ENCODE assay signal across 12 cellular contexts in the genomic region with DNA sequence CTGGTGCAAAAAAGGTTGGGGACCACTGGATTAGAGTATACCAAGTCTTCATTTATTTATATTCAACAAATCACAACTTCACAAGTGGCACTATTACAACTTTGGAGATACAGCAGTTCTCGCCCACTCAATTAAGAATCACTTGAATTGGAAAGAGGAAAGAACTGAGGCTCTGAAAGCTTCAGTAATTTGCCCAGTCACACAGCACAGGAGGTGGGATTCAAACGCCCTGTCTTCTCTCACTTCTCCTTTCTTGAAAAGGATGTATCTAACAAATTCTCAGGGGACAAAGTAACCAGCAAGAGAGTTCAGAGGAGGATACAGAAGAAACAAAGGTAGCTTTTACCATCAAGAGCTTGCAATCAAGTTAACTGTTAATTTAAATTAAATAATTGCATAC. TPM values are rescaled to one million over a fixed set of nuclear protein-coding genes. Genes with fewer than 3 reads are reported as not detected.
DNase-seq lines count a peak whose midpoint lies in the region; ATAC-seq and TF ChIP-seq lines count a peak whose summit lies in the region.
"Had no signal": no experiment of that assay in that cellular context is flagged by ENCODE, and none has a peak within 500 bp of the region (broad histone marks: within the 10 kb centered on the region; RNA-seq: fewer than 3 reads in every experiment).

No MANE protein-coding gene starts in this region.

- H3K27ac Mint-ChIP-seq in WTC11 = peak overlapping the region; percentile 54; the same call in 1 of the 2 replicates
- H3K27ac Mint-ChIP-seq: activated T-cell treated with anti-CD3 and anti-CD28 coated beads, Interleukin-2, amount 50 U/mL, for 72 hours had no signal

- POLR2A ChIA-PET in WTC11 (lab: Charles Lee) = interaction anchor here (0.6 kb wide), 1 partner anchor 169 kb away, joined by 3 read pairs; no protein-coding TSS in a partner anchor

- H3K36me3 Mint-ChIP-seq in WTC11 = peaks cover 9% of the 10 kb centered on the region

- no peaks in the 10 kb centered on the region; the same call in 1 of the 2 replicates for H3K9me3 Mint-ChIP-seq in WTC11
- H3K9me3 Mint-ChIP-seq: activated T-cell treated with anti-CD3 and anti-CD28 coated beads, Interleukin-2, amount 50 U/mL, for 72 hours; naive thymus-derived CD8-positive, alpha-beta T cell had no signal

- peak; percentile 71 for ATAC-seq in GM18498 (IDR thresholded peaks at IDR 0.05; ENCODE audit: unreplicated experiment)
- peak; percentile 67 for ATAC-seq in GM21423 (IDR thresholded peaks at IDR 0.05; ENCODE audit: unreplicated experiment)
- peak; percentile 58 for ATAC-seq in HG03159 (IDR thresholded peaks at IDR 0.05; ENCODE audit: unreplicated experiment)
- ATAC-seq in WTC11 = no peak
- ATAC-seq: activated T-cell treated with anti-CD3 and anti-CD28 coated beads, Interleukin-2, amount 50 U/mL, for 72 hours had no signal

- no peaks in the 10 kb centered on the region for H3K27me3 Mint-ChIP-seq in WTC11 (ENCODE audit: low read depth)
- H3K27me3 Mint-ChIP-seq: naive thymus-derived CD8-positive, alpha-beta T cell had no signal

- CTCF ChIA-PET in WTC11 (lab: Charles Lee) = no interaction called here

- H3K4me3 Mint-ChIP-seq in WTC11 = no peak overlapping the region
- H3K4me3 Mint-ChIP-seq: activated T-cell treated with anti-CD3 and anti-CD28 coated beads, Interleukin-2, amount 50 U/mL, for 72 hours had no signal

- H3K4me1 Mint-ChIP-seq in WTC11 = peaks cover 28% of the 10 kb centered on the region

- TF ChIP-seq CTCF in WTC11 (IDR thresholded peaks at IDR 0.05) = no peak

- DNase-seq in WTC11 (ENCODE audit: low spot score) (no peak), OCI-M2 (lab: John Stamatoyannopoulos, UW; ENCODE audit: unreplicated experiment) (no peak), AG08395 (ENCODE audit: low spot score) (no peak), NCI-H446 (lab: John Stamatoyannopoulos, UW) (no peak), NCI-H446 treated with DMSO at 0.1 percent for 48 hours (lab: John Stamatoyannopoulos, UW) (no peak)
- DNase-seq: activated T-cell treated with anti-CD3 and anti-CD28 coated beads, Interleukin-2, amount 50 U/mL, for 72 hours; colonic mucosa; hypothalamus; naive thymus-derived CD8-positive, alpha-beta T cell had no signal

TF ChIP-seq in WTC11, 78 proteins besides CTCF, POLR2A, EP300 and RAD21 (continues in another document):
- TF ChIP-seq ZNF317 (CRISPR knock-in tag; IDR thresholded peaks at IDR 0.05; ENCODE audit: borderline replicate concordance, low read depth) (no peak), ZNF671 (CRISPR knock-in tag; IDR thresholded peaks at IDR 0.05) (no peak), ZNF396 (CRISPR knock-in tag; IDR thresholded peaks at IDR 0.05; ENCODE audit: borderline replicate concordance) (no peak), ZNF232 (CRISPR knock-in tag; IDR thresholded peaks at IDR 0.05) (no peak), NR3C1 (CRISPR knock-in tag; conservative IDR thresholded peaks at IDR 0.05; ENCODE audit: low read depth) (no peak)
- TF ChIP-seq, protein P1, sequence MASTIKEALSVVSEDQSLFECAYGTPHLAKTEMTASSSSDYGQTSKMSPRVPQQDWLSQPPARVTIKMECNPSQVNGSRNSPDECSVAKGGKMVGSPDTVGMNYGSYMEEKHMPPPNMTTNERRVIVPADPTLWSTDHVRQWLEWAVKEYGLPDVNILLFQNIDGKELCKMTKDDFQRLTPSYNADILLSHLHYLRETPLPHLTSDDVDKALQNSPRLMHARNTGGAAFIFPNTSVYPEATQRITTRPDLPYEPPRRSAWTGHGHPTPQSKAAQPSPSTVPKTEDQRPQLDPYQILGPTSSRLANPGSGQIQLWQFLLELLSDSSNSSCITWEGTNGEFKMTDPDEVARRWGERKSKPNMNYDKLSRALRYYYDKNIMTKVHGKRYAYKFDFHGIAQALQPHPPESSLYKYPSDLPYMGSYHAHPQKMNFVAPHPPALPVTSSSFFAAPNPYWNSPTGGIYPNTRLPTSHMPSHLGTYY (CRISPR knock-in tag; IDR thresholded peaks at IDR 0.05) = no peak
- TF ChIP-seq, protein P2, sequence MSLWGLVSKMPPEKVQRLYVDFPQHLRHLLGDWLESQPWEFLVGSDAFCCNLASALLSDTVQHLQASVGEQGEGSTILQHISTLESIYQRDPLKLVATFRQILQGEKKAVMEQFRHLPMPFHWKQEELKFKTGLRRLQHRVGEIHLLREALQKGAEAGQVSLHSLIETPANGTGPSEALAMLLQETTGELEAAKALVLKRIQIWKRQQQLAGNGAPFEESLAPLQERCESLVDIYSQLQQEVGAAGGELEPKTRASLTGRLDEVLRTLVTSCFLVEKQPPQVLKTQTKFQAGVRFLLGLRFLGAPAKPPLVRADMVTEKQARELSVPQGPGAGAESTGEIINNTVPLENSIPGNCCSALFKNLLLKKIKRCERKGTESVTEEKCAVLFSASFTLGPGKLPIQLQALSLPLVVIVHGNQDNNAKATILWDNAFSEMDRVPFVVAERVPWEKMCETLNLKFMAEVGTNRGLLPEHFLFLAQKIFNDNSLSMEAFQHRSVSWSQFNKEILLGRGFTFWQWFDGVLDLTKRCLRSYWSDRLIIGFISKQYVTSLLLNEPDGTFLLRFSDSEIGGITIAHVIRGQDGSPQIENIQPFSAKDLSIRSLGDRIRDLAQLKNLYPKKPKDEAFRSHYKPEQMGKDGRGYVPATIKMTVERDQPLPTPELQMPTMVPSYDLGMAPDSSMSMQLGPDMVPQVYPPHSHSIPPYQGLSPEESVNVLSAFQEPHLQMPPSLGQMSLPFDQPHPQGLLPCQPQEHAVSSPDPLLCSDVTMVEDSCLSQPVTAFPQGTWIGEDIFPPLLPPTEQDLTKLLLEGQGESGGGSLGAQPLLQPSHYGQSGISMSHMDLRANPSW (CRISPR knock-in tag; conservative IDR thresholded peaks at IDR 0.05; ENCODE audit: low read depth) = no peak
- TF ChIP-seq, protein P3, sequence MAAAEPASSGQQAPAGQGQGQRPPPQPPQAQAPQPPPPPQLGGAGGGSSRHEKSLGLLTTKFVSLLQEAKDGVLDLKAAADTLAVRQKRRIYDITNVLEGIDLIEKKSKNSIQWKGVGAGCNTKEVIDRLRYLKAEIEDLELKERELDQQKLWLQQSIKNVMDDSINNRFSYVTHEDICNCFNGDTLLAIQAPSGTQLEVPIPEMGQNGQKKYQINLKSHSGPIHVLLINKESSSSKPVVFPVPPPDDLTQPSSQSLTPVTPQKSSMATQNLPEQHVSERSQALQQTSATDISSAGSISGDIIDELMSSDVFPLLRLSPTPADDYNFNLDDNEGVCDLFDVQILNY (CRISPR knock-in tag; IDR thresholded peaks at IDR 0.05) = no peak
- TF ChIP-seq, protein P4, sequence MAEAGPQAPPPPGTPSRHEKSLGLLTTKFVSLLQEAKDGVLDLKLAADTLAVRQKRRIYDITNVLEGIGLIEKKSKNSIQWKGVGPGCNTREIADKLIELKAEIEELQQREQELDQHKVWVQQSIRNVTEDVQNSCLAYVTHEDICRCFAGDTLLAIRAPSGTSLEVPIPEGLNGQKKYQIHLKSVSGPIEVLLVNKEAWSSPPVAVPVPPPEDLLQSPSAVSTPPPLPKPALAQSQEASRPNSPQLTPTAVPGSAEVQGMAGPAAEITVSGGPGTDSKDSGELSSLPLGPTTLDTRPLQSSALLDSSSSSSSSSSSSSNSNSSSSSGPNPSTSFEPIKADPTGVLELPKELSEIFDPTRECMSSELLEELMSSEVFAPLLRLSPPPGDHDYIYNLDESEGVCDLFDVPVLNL (CRISPR knock-in tag; IDR thresholded peaks at IDR 0.05; ENCODE audit: borderline replicate concordance, low read depth) = no peak
- TF ChIP-seq, protein P5, sequence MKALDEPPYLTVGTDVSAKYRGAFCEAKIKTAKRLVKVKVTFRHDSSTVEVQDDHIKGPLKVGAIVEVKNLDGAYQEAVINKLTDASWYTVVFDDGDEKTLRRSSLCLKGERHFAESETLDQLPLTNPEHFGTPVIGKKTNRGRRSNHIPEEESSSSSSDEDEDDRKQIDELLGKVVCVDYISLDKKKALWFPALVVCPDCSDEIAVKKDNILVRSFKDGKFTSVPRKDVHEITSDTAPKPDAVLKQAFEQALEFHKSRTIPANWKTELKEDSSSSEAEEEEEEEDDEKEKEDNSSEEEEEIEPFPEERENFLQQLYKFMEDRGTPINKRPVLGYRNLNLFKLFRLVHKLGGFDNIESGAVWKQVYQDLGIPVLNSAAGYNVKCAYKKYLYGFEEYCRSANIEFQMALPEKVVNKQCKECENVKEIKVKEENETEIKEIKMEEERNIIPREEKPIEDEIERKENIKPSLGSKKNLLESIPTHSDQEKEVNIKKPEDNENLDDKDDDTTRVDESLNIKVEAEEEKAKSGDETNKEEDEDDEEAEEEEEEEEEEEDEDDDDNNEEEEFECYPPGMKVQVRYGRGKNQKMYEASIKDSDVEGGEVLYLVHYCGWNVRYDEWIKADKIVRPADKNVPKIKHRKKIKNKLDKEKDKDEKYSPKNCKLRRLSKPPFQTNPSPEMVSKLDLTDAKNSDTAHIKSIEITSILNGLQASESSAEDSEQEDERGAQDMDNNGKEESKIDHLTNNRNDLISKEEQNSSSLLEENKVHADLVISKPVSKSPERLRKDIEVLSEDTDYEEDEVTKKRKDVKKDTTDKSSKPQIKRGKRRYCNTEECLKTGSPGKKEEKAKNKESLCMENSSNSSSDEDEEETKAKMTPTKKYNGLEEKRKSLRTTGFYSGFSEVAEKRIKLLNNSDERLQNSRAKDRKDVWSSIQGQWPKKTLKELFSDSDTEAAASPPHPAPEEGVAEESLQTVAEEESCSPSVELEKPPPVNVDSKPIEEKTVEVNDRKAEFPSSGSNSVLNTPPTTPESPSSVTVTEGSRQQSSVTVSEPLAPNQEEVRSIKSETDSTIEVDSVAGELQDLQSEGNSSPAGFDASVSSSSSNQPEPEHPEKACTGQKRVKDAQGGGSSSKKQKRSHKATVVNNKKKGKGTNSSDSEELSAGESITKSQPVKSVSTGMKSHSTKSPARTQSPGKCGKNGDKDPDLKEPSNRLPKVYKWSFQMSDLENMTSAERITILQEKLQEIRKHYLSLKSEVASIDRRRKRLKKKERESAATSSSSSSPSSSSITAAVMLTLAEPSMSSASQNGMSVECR (CRISPR knock-in tag; IDR thresholded peaks at IDR 0.05; ENCODE audit: borderline replicate concordance) = no peak
- TF ChIP-seq, protein P6, sequence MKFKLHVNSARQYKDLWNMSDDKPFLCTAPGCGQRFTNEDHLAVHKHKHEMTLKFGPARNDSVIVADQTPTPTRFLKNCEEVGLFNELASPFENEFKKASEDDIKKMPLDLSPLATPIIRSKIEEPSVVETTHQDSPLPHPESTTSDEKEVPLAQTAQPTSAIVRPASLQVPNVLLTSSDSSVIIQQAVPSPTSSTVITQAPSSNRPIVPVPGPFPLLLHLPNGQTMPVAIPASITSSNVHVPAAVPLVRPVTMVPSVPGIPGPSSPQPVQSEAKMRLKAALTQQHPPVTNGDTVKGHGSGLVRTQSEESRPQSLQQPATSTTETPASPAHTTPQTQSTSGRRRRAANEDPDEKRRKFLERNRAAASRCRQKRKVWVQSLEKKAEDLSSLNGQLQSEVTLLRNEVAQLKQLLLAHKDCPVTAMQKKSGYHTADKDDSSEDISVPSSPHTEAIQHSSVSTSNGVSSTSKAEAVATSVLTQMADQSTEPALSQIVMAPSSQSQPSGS (CRISPR knock-in tag; IDR thresholded peaks at IDR 0.05; ENCODE audit: borderline replicate concordance, low read depth) = no peak

RNA-seq across cellular contexts. Expression of a gene that starts 12.4 kb away (rescaled TPM):
- total RNA-seq in WTC11 (2021) = 32.3 to 40.1 TPM (median 38.5 TPM) in 3 replicates
